Comparison of ENCODE assay signal across 28 cellular contexts in the genomic region with DNA sequence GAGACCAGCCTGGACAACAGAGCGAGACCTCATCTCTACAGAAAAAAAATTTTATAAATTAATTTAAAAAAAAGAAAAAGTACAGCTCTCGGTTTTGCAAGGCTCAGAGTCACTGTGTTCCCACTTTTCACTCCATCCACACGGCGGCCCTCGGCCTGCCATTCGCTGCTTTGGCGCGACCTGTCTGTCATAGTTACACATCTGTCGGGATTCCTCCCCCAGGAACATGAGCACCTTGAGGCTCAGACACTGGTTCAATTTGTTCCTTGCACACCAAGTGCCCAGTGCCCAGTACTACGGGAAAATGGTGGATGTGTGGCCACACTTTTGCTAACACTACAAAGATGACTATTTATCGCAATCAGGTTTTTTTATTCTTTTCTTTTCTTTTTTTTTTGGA. TPM values are rescaled to one million over a fixed set of nuclear protein-coding genes. Genes with fewer than 3 reads are reported as not detected.
"Had no signal": no experiment of that assay in that cellular context is flagged by ENCODE, and none has a peak within 500 bp of the region (broad histone marks: within the 10 kb centered on the region; RNA-seq: fewer than 3 reads in every experiment).

No MANE protein-coding gene starts in this region.

- H3K27ac Mint-ChIP-seq: activated CD4-positive, alpha-beta T cell treated with anti-CD3 and anti-CD28 coated beads, Interleukin-2, amount 10 ng/mL, durations not matched to agents 24 days and 14 days; activated CD8-positive, alpha-beta T cell treated with anti-CD3 and anti-CD28 coated beads for 36 hours; activated naive CD8-positive, alpha-beta T cell treated with anti-CD3 and anti-CD28 coated beads for 36 hours; natural killer cell treated with Interleukin-12 subunit alpha and Interleukin-12 subunit beta and Interleukin-15 and Interleukin-18, amount 100 ng/mL, for 72 hours; T-helper 2 cell treated with Interferon-gamma antibody and Interleukin-4, amounts not matched to agents 5 μg/mL and 100 μg/mL, for 36 hours; type B pancreatic cell had no signal

- H3K4me1 ChIP-seq: testis, vagina had no signal

- H3K4me3 ChIP-seq: esophagus muscularis mucosa, left ventricle myocardium inferior, pancreas, skin epidermis, testis, vagina had no signal

- H3K27ac ChIP-seq: esophagus muscularis mucosa, left ventricle myocardium inferior, neutrophil, pancreas, skin epidermis, testis, vagina, VCaP had no signal

- DNase-seq: activated CD4-positive, alpha-beta T cell treated with anti-CD3 and anti-CD28 coated beads, Interleukin-2, amount 10 ng/mL, durations not matched to agents 24 days and 14 days; activated CD8-positive, alpha-beta T cell treated with anti-CD3 and anti-CD28 coated beads for 36 hours; activated naive CD4-positive, alpha-beta T cell; activated naive CD8-positive, alpha-beta T cell treated with anti-CD3 and anti-CD28 coated beads for 36 hours; activated T-cell treated with anti-CD3 and anti-CD28 coated beads, Interleukin-2, amount 50 U/mL, for 1 hour; central memory CD4-positive, alpha-beta T cell; effector memory CD8-positive, alpha-beta T cell; hippocampal formation; left ventricle myocardium inferior; mammary epithelial cell; midbrain; right cardiac atrium; stimulated activated CD4-positive, alpha-beta T cell treated with anti-CD3 and anti-CD28 coated beads, Interleukin-2, amount 100 ng/mL, for 24 hours; stimulated activated naive CD4-positive, alpha-beta T cell; testis had no signal

- FAIRE-seq: astrocyte, frontal cortex, pancreas had no signal

- H3K4me3 Mint-ChIP-seq: activated CD4-positive, alpha-beta T cell treated with anti-CD3 and anti-CD28 coated beads, Interleukin-2, amount 10 ng/mL, durations not matched to agents 24 days and 14 days; activated CD8-positive, alpha-beta T cell treated with anti-CD3 and anti-CD28 coated beads for 36 hours; activated naive CD8-positive, alpha-beta T cell treated with anti-CD3 and anti-CD28 coated beads for 36 hours; effector memory CD8-positive, alpha-beta T cell; natural killer cell treated with Interleukin-12 subunit alpha and Interleukin-12 subunit beta and Interleukin-15 and Interleukin-18, amount 100 ng/mL, for 72 hours; T-helper 2 cell treated with Interferon-gamma antibody and Interleukin-4, amounts not matched to agents 5 μg/mL and 100 μg/mL, for 36 hours; type B pancreatic cell had no signal

- H3K27me3 ChIP-seq: esophagus muscularis mucosa, neutrophil, pancreas, testis, vagina had no signal

- H3K9me3 Mint-ChIP-seq: activated CD4-positive, alpha-beta T cell treated with anti-CD3 and anti-CD28 coated beads, Interleukin-2, amount 10 ng/mL, durations not matched to agents 24 days and 14 days; activated CD8-positive, alpha-beta T cell treated with anti-CD3 and anti-CD28 coated beads for 36 hours; activated naive CD8-positive, alpha-beta T cell treated with anti-CD3 and anti-CD28 coated beads for 36 hours; effector memory CD8-positive, alpha-beta T cell; natural killer cell treated with Interleukin-12 subunit alpha and Interleukin-12 subunit beta and Interleukin-15 and Interleukin-18, amount 100 ng/mL, for 72 hours; T-helper 2 cell treated with Interferon-gamma antibody and Interleukin-4, amounts not matched to agents 5 μg/mL and 100 μg/mL, for 36 hours; type B pancreatic cell had no signal

- ATAC-seq: activated CD4-positive, CD25-positive, alpha-beta regulatory T cell treated with anti-CD3 and anti-CD28 coated beads, Interleukin-2, amount 50 U/mL, for 24 hours; activated CD8-positive, alpha-beta T cell treated with anti-CD3 and anti-CD28 coated beads for 36 hours; effector memory CD8-positive, alpha-beta T cell; natural killer cell treated with Interleukin-12 subunit alpha and Interleukin-12 subunit beta and Interleukin-15 and Interleukin-18, amount 100 ng/mL, for 72 hours; pancreas; right cardiac atrium had no signal

- H3K27me3 Mint-ChIP-seq: activated CD4-positive, alpha-beta T cell treated with anti-CD3 and anti-CD28 coated beads, Interleukin-2, amount 10 ng/mL, durations not matched to agents 24 days and 14 days; activated CD8-positive, alpha-beta T cell treated with anti-CD3 and anti-CD28 coated beads for 36 hours; activated naive CD8-positive, alpha-beta T cell treated with anti-CD3 and anti-CD28 coated beads for 36 hours; effector memory CD8-positive, alpha-beta T cell; natural killer cell treated with Interleukin-12 subunit alpha and Interleukin-12 subunit beta and Interleukin-15 and Interleukin-18, amount 100 ng/mL, for 72 hours; type B pancreatic cell had no signal

- H3K9me3 ChIP-seq: esophagus muscularis mucosa, left ventricle myocardium inferior, neutrophil, pancreas, testis, vagina had no signal

RNA-seq across cellular contexts. Expression of gene TUBB1, which starts 20.6 kb away (rescaled TPM):
- total RNA-seq: activated CD4-positive, alpha-beta T cell treated with anti-CD3 and anti-CD28 coated beads, Interleukin-2, amount 10 ng/mL, durations not matched to agents 24 days and 14 days; activated CD8-positive, alpha-beta T cell treated with anti-CD3 and anti-CD28 coated beads for 36 hours; activated naive CD8-positive, alpha-beta T cell treated with anti-CD3 and anti-CD28 coated beads for 36 hours; astrocyte; mammary epithelial cell; natural killer cell treated with Interleukin-12 subunit alpha and Interleukin-12 subunit beta and Interleukin-15 and Interleukin-18, amount 100 ng/mL, for 72 hours; pulmonary artery endothelial cell; vagina had no signal
